24 cellular contexts compared by ENCODE assay signal in genomic region chr13:45392811-45393210, GRCh38.
"Had no signal": no experiment of that assay in that cellular context is flagged by ENCODE, and none has a peak within 500 bp of the region (broad histone marks: within the 10 kb centered on the region; RNA-seq: fewer than 3 reads in every experiment).

No MANE protein-coding gene starts in this region.

- H3K36me3 Mint-ChIP-seq: natural killer cell had no signal

- H3K27ac ChIP-seq: colonic mucosa, esophagus muscularis mucosa, foreskin keratinocyte, gastroesophageal sphincter, hepatocyte, parathyroid adenoma, thoracic aorta, tibial nerve, upper lobe of left lung had no signal

- H3K27me3 ChIP-seq: colonic mucosa, esophagus muscularis mucosa, foreskin keratinocyte, gastroesophageal sphincter, heart left ventricle, hepatocyte, tibial nerve, upper lobe of left lung had no signal

- H3K9me3 Mint-ChIP-seq: memory B cell; natural killer cell; neural crest cell; stimulated activated naive B cell treated with anti-CD40 and anti-IgM and Interleukin-4, amounts not matched to agents 10 μg/mL and 1 μg/mL and 100 μg/mL, for 72 hours; stimulated activated naive CD8-positive, alpha-beta T cell treated with anti-CD3 and anti-CD28 coated beads, Interleukin-15, Interleukin-2, amounts not matched to agents 100 ng/mL and 50 ng/mL, for 24 hours had no signal

- H3K4me3 Mint-ChIP-seq: memory B cell; natural killer cell; neural crest cell; stimulated activated naive B cell treated with anti-CD40 and anti-IgM and Interleukin-4, amounts not matched to agents 10 μg/mL and 1 μg/mL and 100 μg/mL, for 72 hours; stimulated activated naive CD8-positive, alpha-beta T cell treated with anti-CD3 and anti-CD28 coated beads, Interleukin-15, Interleukin-2, amounts not matched to agents 100 ng/mL and 50 ng/mL, for 24 hours had no signal

- H3K27ac Mint-ChIP-seq: memory B cell; natural killer cell; progenitor cell of endocrine pancreas; stimulated activated naive B cell treated with anti-CD40 and anti-IgM and Interleukin-4, amounts not matched to agents 10 μg/mL and 1 μg/mL and 100 μg/mL, for 72 hours; stimulated activated naive CD8-positive, alpha-beta T cell treated with anti-CD3 and anti-CD28 coated beads, Interleukin-15, Interleukin-2, amounts not matched to agents 100 ng/mL and 50 ng/mL, for 24 hours had no signal

- H3K27me3 Mint-ChIP-seq: memory B cell; progenitor cell of endocrine pancreas; stimulated activated naive B cell treated with anti-CD40 and anti-IgM and Interleukin-4, amounts not matched to agents 10 μg/mL and 1 μg/mL and 100 μg/mL, for 72 hours; stimulated activated naive CD8-positive, alpha-beta T cell treated with anti-CD3 and anti-CD28 coated beads, Interleukin-15, Interleukin-2, amounts not matched to agents 100 ng/mL and 50 ng/mL, for 24 hours had no signal

- H3K36me3 ChIP-seq: colonic mucosa had no signal

- DNase-seq: colonic mucosa; dermis blood vessel endothelial cell; effector memory CD4-positive, alpha-beta T cell; foreskin keratinocyte; heart left ventricle; kidney; natural killer cell; right cardiac atrium; small intestine; stimulated activated CD4-positive, alpha-beta T cell treated with anti-CD3 and anti-CD28 coated beads, Interleukin-15, amount 100 ng/mL, for 24 hours; stimulated activated CD4-positive, alpha-beta T cell treated with anti-CD3 and anti-CD28 coated beads, Interleukin-2, amount 100 ng/mL, for 48 hours; stimulated activated naive B cell treated with anti-CD40 and anti-IgM and Interleukin-4, amounts not matched to agents 10 μg/mL and 1 μg/mL and 100 μg/mL, for 72 hours; upper lobe of left lung had no signal

- ATAC-seq: foreskin keratinocyte; gastroesophageal sphincter; natural killer cell; right cardiac atrium; stimulated activated naive B cell treated with anti-CD40 and anti-IgM and Interleukin-4, amounts not matched to agents 10 μg/mL and 1 μg/mL and 100 μg/mL, for 72 hours had no signal

- H3K4me1 ChIP-seq: colonic mucosa, foreskin keratinocyte had no signal

- H3K9me3 ChIP-seq: colonic mucosa, esophagus muscularis mucosa, gastroesophageal sphincter, heart left ventricle, thoracic aorta, tibial nerve, upper lobe of left lung had no signal

- H3K4me3 ChIP-seq: colonic mucosa, esophagus muscularis mucosa, gastroesophageal sphincter, heart left ventricle, hepatocyte, lung, thoracic aorta, tibial nerve, upper lobe of left lung had no signal
